Comparison of ENCODE assay signal across 26 cellular contexts in the genomic region with DNA sequence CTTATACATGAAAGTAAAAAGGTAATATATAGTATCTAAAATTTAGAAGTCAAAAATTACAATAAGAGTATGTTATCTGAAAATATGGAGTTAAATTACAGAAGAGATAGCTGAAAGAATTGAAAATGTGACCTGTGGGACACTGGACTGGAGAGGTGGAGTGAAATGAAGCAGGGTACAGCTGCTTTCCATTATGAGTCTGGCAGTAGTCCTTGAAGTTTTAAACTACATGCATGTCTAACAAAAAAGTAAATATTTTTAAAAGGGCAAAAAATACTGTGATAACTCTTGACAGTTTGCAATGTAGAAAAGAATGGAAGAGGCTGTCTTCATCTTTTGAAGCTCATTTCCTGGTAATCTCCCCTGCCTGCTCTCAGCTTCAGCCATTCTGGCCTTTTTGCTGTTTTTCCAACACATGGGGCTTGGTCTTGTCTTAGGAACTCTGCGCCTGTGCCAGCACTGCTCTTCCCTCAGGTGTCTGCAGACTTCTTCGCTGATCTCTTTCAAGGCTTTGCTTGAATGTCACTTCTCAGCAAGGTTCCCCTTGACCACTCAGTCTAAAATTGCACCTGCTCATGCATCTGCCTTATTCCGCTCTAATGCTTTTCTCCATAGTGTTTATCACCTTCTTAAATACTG. TPM values are rescaled to one million over a fixed set of nuclear protein-coding genes. Genes with fewer than 3 reads are reported as not detected.
"Had no signal": no experiment of that assay in that cellular context is flagged by ENCODE, and none has a peak within 500 bp of the region (broad histone marks: within the 10 kb centered on the region; RNA-seq: fewer than 3 reads in every experiment).

No MANE protein-coding gene starts in this region.

- H3K4me3 ChIP-seq: breast epithelium, heart left ventricle, left ventricle myocardium inferior, lung, testis, transverse colon had no signal

- H3K27ac ChIP-seq: breast epithelium, heart left ventricle, left ventricle myocardium inferior, testis, transverse colon had no signal

- H3K9me3 ChIP-seq: breast epithelium, heart left ventricle, left ventricle myocardium inferior, testis, transverse colon had no signal

- H3K36me3 ChIP-seq: breast epithelium, heart left ventricle, left ventricle myocardium inferior, transverse colon had no signal

- DNase-seq: activated CD4-positive, alpha-beta memory T cell treated with anti-CD3 and anti-CD28 coated beads, Interleukin-2, amount 10 ng/mL, durations not matched to agents 7 days and 5 days; activated CD4-positive, alpha-beta T cell treated with anti-CD3 and anti-CD28 coated beads for 1 hour; activated CD4-positive, alpha-beta T cell treated with anti-CD3 and anti-CD28 coated beads, Interleukin-2, amount 10 ng/mL, durations not matched to agents 7 days and 5 days; activated CD8-positive, alpha-beta memory T cell treated with anti-CD3 and anti-CD28 coated beads, Interleukin-2, amount 50 U/mL, for 48 hours; activated gamma-delta T cell treated with Interleukin-2 at 50 U/mL for 16 hours; activated naive CD4-positive, alpha-beta T cell treated with anti-CD3 and anti-CD28 coated beads, Interleukin-2, amount 50 U/mL, for 16 hours; activated T-cell treated with anti-CD3 and anti-CD28 coated beads, Interleukin-2, amount 50 U/mL, for 24 hours; amygdala; central memory CD4-positive, alpha-beta T cell; endodermal cell; heart left ventricle; left ventricle myocardium inferior; mesendoderm; natural killer cell; posterior cingulate gyrus; right cardiac atrium; stimulated activated CD4-positive, alpha-beta T cell treated with anti-CD3 and anti-CD28 coated beads, Interleukin-4, amount 100 ng/mL, for 1 hour; stimulated activated naive CD8-positive, alpha-beta T cell treated with anti-CD3 and anti-CD28 coated beads, Interleukin-15, Interleukin-2, amounts not matched to agents 100 U/mL and 50 U/mL, for 24 hours; T-helper 2 cell; testis; transverse colon had no signal

- H3K27me3 ChIP-seq: breast epithelium, testis, transverse colon had no signal

- H3K9me3 Mint-ChIP-seq: activated CD4-positive, alpha-beta memory T cell treated with anti-CD3 and anti-CD28 coated beads, Interleukin-2, amount 10 ng/mL, durations not matched to agents 7 days and 5 days; activated CD4-positive, alpha-beta T cell treated with anti-CD3 and anti-CD28 coated beads, Interleukin-2, amount 10 ng/mL, durations not matched to agents 7 days and 5 days; activated T-cell treated with anti-CD3 and anti-CD28 coated beads, Interleukin-2, amount 50 U/mL, for 24 hours; endodermal cell had no signal

- H3K4me1 ChIP-seq: breast epithelium, heart left ventricle, left ventricle myocardium inferior, testis, transverse colon had no signal

- H3K36me3 Mint-ChIP-seq: natural killer cell had no signal

- H3K4me3 Mint-ChIP-seq: activated CD4-positive, alpha-beta memory T cell treated with anti-CD3 and anti-CD28 coated beads, Interleukin-2, amount 10 ng/mL, durations not matched to agents 7 days and 5 days; activated CD4-positive, alpha-beta T cell treated with anti-CD3 and anti-CD28 coated beads, Interleukin-2, amount 10 ng/mL, durations not matched to agents 7 days and 5 days; activated T-cell treated with anti-CD3 and anti-CD28 coated beads, Interleukin-2, amount 50 U/mL, for 24 hours; endodermal cell; natural killer cell had no signal

- H3K27ac Mint-ChIP-seq: activated CD4-positive, alpha-beta memory T cell treated with anti-CD3 and anti-CD28 coated beads, Interleukin-2, amount 10 ng/mL, durations not matched to agents 7 days and 5 days; activated CD4-positive, alpha-beta T cell treated with anti-CD3 and anti-CD28 coated beads, Interleukin-2, amount 10 ng/mL, durations not matched to agents 7 days and 5 days; activated T-cell treated with anti-CD3 and anti-CD28 coated beads, Interleukin-2, amount 50 U/mL, for 24 hours; endodermal cell; natural killer cell had no signal

- H3K4me1 Mint-ChIP-seq: activated CD4-positive, alpha-beta memory T cell treated with anti-CD3 and anti-CD28 coated beads, Interleukin-2, amount 10 ng/mL, durations not matched to agents 7 days and 5 days; activated CD4-positive, alpha-beta T cell treated with anti-CD3 and anti-CD28 coated beads, Interleukin-2, amount 10 ng/mL, durations not matched to agents 7 days and 5 days; natural killer cell had no signal

- H3K27me3 Mint-ChIP-seq: activated CD4-positive, alpha-beta memory T cell treated with anti-CD3 and anti-CD28 coated beads, Interleukin-2, amount 10 ng/mL, durations not matched to agents 7 days and 5 days; activated CD4-positive, alpha-beta T cell treated with anti-CD3 and anti-CD28 coated beads, Interleukin-2, amount 10 ng/mL, durations not matched to agents 7 days and 5 days; activated T-cell treated with anti-CD3 and anti-CD28 coated beads, Interleukin-2, amount 50 U/mL, for 24 hours had no signal

- ATAC-seq: esophagus mucosa; heart left ventricle; natural killer cell; right cardiac atrium; stimulated activated naive CD8-positive, alpha-beta T cell treated with anti-CD3 and anti-CD28 coated beads, Interleukin-15, Interleukin-2, amounts not matched to agents 100 U/mL and 50 U/mL, for 24 hours had no signal

RNA-seq across cellular contexts. Expression of a gene that starts 36.9 kb away (rescaled TPM):
- total RNA-seq: activated CD4-positive, alpha-beta memory T cell treated with anti-CD3 and anti-CD28 coated beads, Interleukin-2, amount 10 ng/mL, durations not matched to agents 7 days and 5 days; activated CD4-positive, alpha-beta T cell treated with anti-CD3 and anti-CD28 coated beads, Interleukin-2, amount 10 ng/mL, durations not matched to agents 7 days and 5 days; mononuclear cell; natural killer cell; osteoblast had no signal
